ENCODE assay signal across 21 cellular contexts in the genomic region with DNA sequence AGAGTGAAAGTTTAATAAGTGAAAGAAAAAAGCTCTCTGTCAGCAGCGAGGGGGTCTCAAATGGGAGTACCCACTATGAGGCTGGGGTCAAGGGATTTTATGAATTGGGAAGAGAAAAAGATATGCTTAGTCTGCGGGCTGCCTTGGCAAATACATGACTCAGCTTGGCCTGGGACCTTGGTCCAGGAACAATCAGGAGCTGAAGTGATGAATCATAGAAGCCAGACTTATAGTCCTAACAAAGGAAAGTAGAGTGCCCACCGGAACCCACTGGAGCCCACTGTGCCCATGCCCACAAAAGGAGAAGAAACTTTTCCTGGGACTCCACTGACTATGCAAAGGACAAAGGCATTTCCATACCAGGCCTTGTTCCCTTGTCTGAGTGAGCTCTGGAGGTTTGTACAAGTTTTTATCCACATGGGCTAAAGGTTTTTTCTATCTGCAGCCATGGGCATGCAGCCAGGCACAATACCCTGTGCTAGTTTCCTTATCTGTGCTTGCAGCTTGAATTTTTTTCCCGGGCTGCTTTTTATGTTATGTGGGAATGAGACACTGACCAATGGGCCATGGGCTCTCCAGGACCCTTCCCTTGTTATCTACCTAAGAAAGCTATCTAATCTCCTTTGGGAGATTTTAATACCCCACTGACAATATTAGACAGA.
DNase-seq lines count a peak whose midpoint lies in the region; ATAC-seq, FAIRE-seq and TF ChIP-seq lines count a peak whose summit lies in the region.
"Had no signal": no experiment of that assay in that cellular context is flagged by ENCODE, and none has a peak within 500 bp of the region (broad histone marks: within the 10 kb centered on the region; RNA-seq: fewer than 3 reads in every experiment).

No MANE protein-coding gene starts in this region.

- no peak overlapping the region for H4K8ac ChIP-seq in mesenchymal stem cell (ENCODE audit: low read length)

- H2BK5ac ChIP-seq in mesenchymal stem cell (ENCODE audit: low read depth, low read length, poor library complexity, severe bottlenecking) = no peak overlapping the region

- H2BK15ac ChIP-seq in mesenchymal stem cell (ENCODE audit: low read depth, poor library complexity, severe bottlenecking) = no peak overlapping the region

- intact Hi-C loops in PC-3 (cut with micrococcal nuclease) (loop anchor here (2.0 to 5.0 kb wide), 2 partner anchors 183 to 412 kb away; no protein-coding TSS in a partner anchor), adrenal gland (cut with DNase I) (no loop called here), endothelial cell of umbilical vein (cut with micrococcal nuclease) (no loop called here)

- 32 to 49% (median 46%) methylated on average over 4 of the region's 4 CpGs for WGBS in adrenal gland, 4 donors
- WGBS in mesenchymal stem cell = 92% methylated on average over 3 of the region's 4 CpGs

- in situ Hi-C loops in G401 (cut with HindIII; ENCODE audit: low sequenced_read_pairs) = no loop called here

- no peak overlapping the region for H3K27ac ChIP-seq in PC-3 (ENCODE audit: low read length)
- no peak overlapping the region for H3K27ac ChIP-seq in adrenal gland
- H3K27ac ChIP-seq in endothelial cell of umbilical vein (ENCODE audit: insufficient read depth, low read depth, low read length) = no peak overlapping the region
- no peak overlapping the region for H3K27ac ChIP-seq in mesenchymal stem cell (ENCODE audit: low read length, poor library complexity, severe bottlenecking)
- H3K27ac ChIP-seq: A549, BLaER1, GM23248, HL-60 had no signal

- TF ChIP-seq POLR2A in adrenal gland (IDR thresholded peaks at IDR 0.05) (no peak), endothelial cell of umbilical vein (IDR thresholded peaks at IDR 0.05; ENCODE audit: low read depth, low read length) (no peak)

- H3K9me3 ChIP-seq in PC-3 (ENCODE audit: low read length) = no peaks in the 10 kb centered on the region
- H3K9me3 ChIP-seq in adrenal gland (replicated peaks in 1 of 3) = no peaks in the 10 kb centered on the region
- H3K9me3 ChIP-seq in endothelial cell of umbilical vein (replicated peaks; ENCODE audit: control insufficient read depth, insufficient read depth, low read length) = no peaks in the 10 kb centered on the region
- H3K9me3 ChIP-seq in mesenchymal stem cell (ENCODE audit: control insufficient read depth, low read length) = peaks cover 17% of the 10 kb centered on the region
- H3K9me3 ChIP-seq: A549 had no signal

- H3K9ac ChIP-seq in PC-3 (ENCODE audit: low read length) (no peak overlapping the region), endothelial cell of umbilical vein (replicated peaks; ENCODE audit: extremely low read depth, insufficient read depth, low read length) (no peak overlapping the region), mesenchymal stem cell (ENCODE audit: low read length) (no peak overlapping the region)
- H3K9ac ChIP-seq: BLaER1, GM23248 had no signal

- H2BK12ac ChIP-seq in mesenchymal stem cell (ENCODE audit: low read length in 2 of 2) = no peak overlapping the region

- no peak overlapping the region for H2BK120ac ChIP-seq in mesenchymal stem cell (ENCODE audit: low read depth, low read length)

- H3K27ac Mint-ChIP-seq in progenitor cell of endocrine pancreas = peak overlapping the region; percentile 18

- BruUV-seq in PC-3 (replicated peaks; lab: Mats Ljungman, UMichigan) = no TSS peak
- no TSS peak for BruUV-seq in endothelial cell of umbilical vein (replicated peaks; lab: Mats Ljungman, UMichigan)

- H2AK5ac ChIP-seq in mesenchymal stem cell (ENCODE audit: low read length, severe bottlenecking) = no peak overlapping the region

- no peaks in the 10 kb centered on the region for H4K20me1 ChIP-seq in PC-3 (ENCODE audit: low read length)
- H4K20me1 ChIP-seq in endothelial cell of umbilical vein (replicated peaks; ENCODE audit: control insufficient read depth, extremely low read depth, insufficient read depth, low read length) = no peaks in the 10 kb centered on the region

- no peak overlapping the region for H3K4me3 Mint-ChIP-seq in progenitor cell of endocrine pancreas (ENCODE audit: low read depth)

- no peak overlapping the region for H3K18ac ChIP-seq in mesenchymal stem cell (ENCODE audit: low read depth in 1 of 2, low read length in 2 of 2)

- H3K36me3 ChIP-seq in PC-3 (ENCODE audit: low read depth, low read length) (no peaks in the 10 kb centered on the region), adrenal gland (replicated peaks in 1 of 2) (no peaks in the 10 kb centered on the region), endothelial cell of umbilical vein (ENCODE audit: control insufficient read depth in 2 of 2, extremely low read depth in 1 of 2, insufficient read depth in 2 of 2, low read length in 2 of 2) (no peaks in the 10 kb centered on the region), mesenchymal stem cell (ENCODE audit: control insufficient read depth in 1 of 2, insufficient read depth in 2 of 2, low read depth in 1 of 2, low read length in 2 of 2) (no peaks in the 10 kb centered on the region)
- H3K36me3 ChIP-seq: BLaER1 had no signal

- H3K79me2 ChIP-seq in PC-3 (ENCODE audit: low read length) (no peaks in the 10 kb centered on the region), endothelial cell of umbilical vein (ENCODE audit: control insufficient read depth, insufficient read depth, low read length) (no peaks in the 10 kb centered on the region)

- H3K9me1 ChIP-seq in endothelial cell of umbilical vein (replicated peaks; ENCODE audit: control insufficient read depth, extremely low read depth, insufficient read depth, low read length) = no peaks in the 10 kb centered on the region

- H3K27me3 Mint-ChIP-seq in progenitor cell of endocrine pancreas = no peaks in the 10 kb centered on the region

- ATAC-seq in PC-3 = no peak
- ATAC-seq in GM19328 (IDR thresholded peaks at IDR 0.05; ENCODE audit: unreplicated experiment) = no peak
- ATAC-seq: A549, HCT116 had no signal

- peaks cover 5% of the 10 kb centered on the region for H3K4me1 Mint-ChIP-seq in progenitor cell of endocrine pancreas (ENCODE audit: low read depth)

- H3K4ac ChIP-seq in mesenchymal stem cell (ENCODE audit: low read depth in 1 of 2, low read length in 2 of 2) = no peak overlapping the region

- POLR2A ChIA-PET in PC-3 (lab: Charles Lee; ENCODE audit: unreplicated experiment) (no interaction called here), endothelial cell of umbilical vein (lab: Charles Lee) (no interaction called here)

- no peak overlapping the region for H4K91ac ChIP-seq in mesenchymal stem cell (ENCODE audit: low read length)

- H3K4me2 ChIP-seq in PC-3 (ENCODE audit: low read length) = no peak overlapping the region
- no peak overlapping the region for H3K4me2 ChIP-seq in endothelial cell of umbilical vein (ENCODE audit: insufficient read depth, low read length)
- H3K4me2 ChIP-seq in mesenchymal stem cell (ENCODE audit: low read length, poor library complexity, severe bottlenecking) = no peak overlapping the region
- H3K4me2 ChIP-seq: A549, BLaER1 had no signal

- FAIRE-seq in endothelial cell of umbilical vein (lab: Jason Lieb, UNC) = no peak
- FAIRE-seq: A549, GM19239, H54 had no signal

- H3K36me3 Mint-ChIP-seq in progenitor cell of endocrine pancreas (ENCODE audit: insufficient read depth) = peaks cover 6% of the 10 kb centered on the region

- no peaks in the 10 kb centered on the region for H3K79me1 ChIP-seq in mesenchymal stem cell (replicated peaks; ENCODE audit: low read length, poor library complexity, severe bottlenecking)

- no peaks in the 10 kb centered on the region for H3K9me2 ChIP-seq in PC-3 (replicated peaks; ENCODE audit: low read length)

- dilution Hi-C loops in endothelial cell of umbilical vein (cut with MboI; ENCODE audit: extremely low pct_ligation_motif_present, low sequenced_read_pairs) = no loop called here

- H3K4me3 ChIP-seq in PC-3 (ENCODE audit: low read length) (no peak overlapping the region), adrenal gland (no peak overlapping the region), endothelial cell of umbilical vein (replicated peaks in 1 of 3; ENCODE audit: insufficient read depth in 1 of 3, low read depth in 1 of 3, low read length in 3 of 3) (no peak overlapping the region), mesenchymal stem cell (ENCODE audit: insufficient read depth in 1 of 2, low read depth in 1 of 2, low read length in 2 of 2) (no peak overlapping the region)
- H3K4me3 ChIP-seq: A549, BLaER1, GM23248 had no signal

- H2AFZ ChIP-seq in PC-3 (ENCODE audit: low read length) = no peak overlapping the region
- H2AFZ ChIP-seq in endothelial cell of umbilical vein (ENCODE audit: low read depth, low read length) = no peak overlapping the region
- H2AFZ ChIP-seq in mesenchymal stem cell (ENCODE audit: low read depth, low read length) = no peak overlapping the region
- H2AFZ ChIP-seq: GM23248 had no signal

- CTCF ChIA-PET in PC-3 (lab: Charles Lee) = no interaction called here
- CTCF ChIA-PET in endothelial cell of umbilical vein (lab: Charles Lee) = no interaction called here

- H3K9me3 Mint-ChIP-seq in progenitor cell of endocrine pancreas (ENCODE audit: low read depth) = peaks cover 40% of the 10 kb centered on the region

- H3K4me1 ChIP-seq in PC-3 (ENCODE audit: insufficient read depth, low read length) (no peaks in the 10 kb centered on the region), adrenal gland (replicated peaks in 1 of 2) (peaks cover 0 to 4% of the 10 kb centered on the region in 2 donors), endothelial cell of umbilical vein (ENCODE audit: control insufficient read depth, extremely low read depth, insufficient read depth, low read length) (no peaks in the 10 kb centered on the region), mesenchymal stem cell (ENCODE audit: control insufficient read depth, insufficient read depth, low read depth, low read length) (no peaks in the 10 kb centered on the region)
- H3K4me1 ChIP-seq: A549, BLaER1 had no signal

- no peaks in the 10 kb centered on the region for H3F3A ChIP-seq in PC-3 (ENCODE audit: low read length, unreplicated experiment)

- H3K23ac ChIP-seq in mesenchymal stem cell (ENCODE audit: low read length in 2 of 2) = no peak overlapping the region

- H3K14ac ChIP-seq in mesenchymal stem cell (ENCODE audit: low read length in 2 of 2) = no peak overlapping the region

- H3K27me3 ChIP-seq in PC-3 (ENCODE audit: low read length) = no peaks in the 10 kb centered on the region
- peaks cover 8% of the 10 kb centered on the region for H3K27me3 ChIP-seq in adrenal gland
- H3K27me3 ChIP-seq in endothelial cell of umbilical vein (ENCODE audit: control insufficient read depth in 2 of 2, insufficient read depth in 2 of 2, low read length in 2 of 2) = no peaks in the 10 kb centered on the region
- peaks cover 0 to 6% of the 10 kb centered on the region in 2 experiments for H3K27me3 ChIP-seq in mesenchymal stem cell (ENCODE audit: control insufficient read depth in 1 of 2, insufficient read depth in 1 of 2, low read length in 2 of 2)

- DNase-seq in PC-3 = peak; percentile 47
- DNase-seq in adrenal gland = peak in 6 of 7 donors; percentile 30 to 55 (median 46)
- peak; percentile 11 for DNase-seq in endothelial cell of umbilical vein (ENCODE audit: low read depth, low spot score)
- DNase-seq in progenitor cell of endocrine pancreas (ENCODE audit: low spot score, unreplicated experiment) = no peak
- DNase-seq in G401 (ENCODE audit: low spot score) = no peak
- no peak for DNase-seq in mesenchymal stem cell
- DNase-seq in AG20443 (ENCODE audit: low spot score) = no peak
- DNase-seq: AML-193, DMS 273 treated with DMSO at 0.1 percent for 48 hours, DND-41, GF-D8, GM23248, IMR-90, KBM-7 had no signal

- TF ChIP-seq CTCF in PC-3 (conservative IDR thresholded peaks at IDR 0.05; ENCODE audit: low read depth, low read length) = no peak
- no peak for TF ChIP-seq CTCF in adrenal gland (IDR thresholded peaks at IDR 0.05)
- TF ChIP-seq CTCF in endothelial cell of umbilical vein (IDR thresholded peaks at IDR 0.05; ENCODE audit: extremely low read depth in 1 of 2, insufficient read depth in 1 of 2, low read depth in 1 of 2, low read length in 2 of 2) = no peak
- no peak for TF ChIP-seq CTCF in progenitor cell of endocrine pancreas (IDR thresholded peaks at IDR 0.05; ENCODE audit: unreplicated experiment)

Comparison
In these comparisons a context has a peak if more than half of its experiments do, and no peak if none do; other contexts are left out.
1. DNase-seq: peak in PC-3 (single experiment), adrenal gland (6 of 7) and endothelial cell of umbilical vein (single experiment); none in progenitor cell of endocrine pancreas (single experiment), G401 (single experiment), mesenchymal stem cell (single experiment) and AG20443 (single experiment).